8 cellular contexts compared by ENCODE assay signal in the genomic region with DNA sequence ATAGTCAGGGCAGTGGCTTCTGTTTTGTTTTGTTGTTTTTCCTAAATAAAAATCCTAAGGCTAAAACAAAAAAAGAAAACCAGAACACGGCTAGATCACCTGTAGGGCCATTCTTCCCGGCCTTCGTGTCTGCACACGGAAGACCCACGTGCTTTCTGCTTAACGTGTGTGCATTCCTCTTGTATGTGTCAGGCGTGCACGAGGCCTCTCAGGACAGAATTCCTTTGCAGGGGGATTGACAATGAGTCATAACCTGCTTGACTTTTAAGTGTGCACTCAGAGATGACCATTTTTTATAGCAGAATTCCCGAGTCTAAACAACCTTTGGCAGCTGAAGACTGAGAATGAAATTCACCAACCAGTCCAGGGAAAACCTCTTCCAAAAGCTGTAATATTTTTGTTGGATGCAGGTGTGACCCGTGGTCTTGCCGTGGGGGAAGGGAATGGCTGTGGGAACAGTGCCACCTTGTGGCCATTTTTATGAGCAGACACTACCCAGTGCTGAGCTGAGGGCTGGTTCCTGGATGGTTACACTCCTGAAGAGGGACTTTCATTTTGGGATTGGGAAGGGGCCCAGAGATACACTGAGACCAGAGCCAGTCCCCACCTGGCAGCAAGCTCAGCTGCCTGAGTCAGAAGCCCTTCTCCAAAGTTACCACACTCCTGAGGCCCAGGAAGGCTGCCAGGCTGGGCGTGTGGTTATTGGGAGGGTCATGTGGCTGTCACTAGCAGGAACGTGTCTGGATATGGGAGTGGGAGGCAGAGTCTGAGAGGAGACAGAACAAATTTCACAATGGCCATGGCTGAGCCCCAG. TPM values are rescaled to one million over a fixed set of nuclear protein-coding genes. Genes with fewer than 3 reads are reported as not detected.
DNase-seq lines count a peak whose midpoint lies in the region; ATAC-seq and TF ChIP-seq lines count a peak whose summit lies in the region.

No MANE protein-coding gene starts in this region.

- H3K36me3 ChIP-seq in lung (ENCODE audit: control insufficient read depth in 2 of 2, insufficient read depth in 2 of 2, low read length in 2 of 2), result no peaks in the 10 kb centered on the region

- H3K27ac ChIP-seq in dorsolateral prefrontal cortex (peak overlapping the region in 33 of 59 donors; percentile 2 to 76 (median 46)), lung (ENCODE audit: low read depth in 1 of 2, low read length in 1 of 2) (peak overlapping the region; percentile 57 to 85)

- H3K4me3 ChIP-seq in dorsolateral prefrontal cortex (peak overlapping the region in 27 of 59 donors; percentile 2 to 49 (median 20)), lung (no peak overlapping the region)

- H3K4me1 ChIP-seq in lung (ENCODE audit: control insufficient read depth in 2 of 2, insufficient read depth in 2 of 2, low read length in 2 of 2), result peaks cover 0 to 7% of the 10 kb centered on the region in 2 donors

- intact Hi-C loops in dorsolateral prefrontal cortex (cut with DNase I), result loop anchor here (1.0 to 5.0 kb wide), 5 partner anchors 72 to 245 kb away; a partner anchor contains a TSS

- DNase-seq in NCI-H2081 (lab: John Stamatoyannopoulos, UW) (peak; percentile 66 to 67), NCI-H2081 treated with DMSO at 0.1 percent for 48 hours (lab: John Stamatoyannopoulos, UW) (no peak), NCI-H345 treated with DMSO at 0.1 percent for 48 hours (lab: John Stamatoyannopoulos, UW; ENCODE audit: unreplicated experiment) (peak; percentile 68), dorsolateral prefrontal cortex (peak; percentile 58 to 87 (median 80)), lung (ENCODE audit: low spot score) (peak; percentile 90)
- DNase-seq in activated CD4-positive, alpha-beta T cell treated with anti-CD3 and anti-CD28 coated beads, Interleukin-2, amount 50 U/mL, for 24 hours (ENCODE audit: low read depth in 1 of 2, low spot score in 1 of 2), result peak; percentile 33 to 49
- peak; percentile 37 to 55 (median 50) for DNase-seq in stimulated activated CD4-positive, alpha-beta T cell treated with anti-CD3 and anti-CD28 coated beads, TNF-alpha, amount 100 ng/mL, for 24 hours (ENCODE audit: low read depth in 3 of 3)

- TF ChIP-seq CTCF in dorsolateral prefrontal cortex (IDR thresholded peaks at IDR 0.05 in 54 of 56, conservative IDR thresholded peaks at IDR 0.05 in 2 of 56; ENCODE audit: low read depth in 1 of 56, partially characterized antibody in 56 of 56) (peak; percentile 91 to 100 (median 96)), lung (IDR thresholded peaks at IDR 0.05; ENCODE audit: control extremely low read depth, extremely low read depth) (peak; percentile 87)

- ATAC-seq in HG02981 (IDR thresholded peaks at IDR 0.05; ENCODE audit: unreplicated experiment) (peak; percentile 80), lung (ENCODE audit: insufficient read depth, low FRiP score) (peak; percentile 68)

- 15 to 32% methylated on average over 13 of the region's 13 CpGs for WGBS in lung, 2 donors

- no peaks in the 10 kb centered on the region for H3K9me3 ChIP-seq in lung (ENCODE audit: control insufficient read depth in 2 of 2, insufficient read depth in 1 of 2, low read length in 1 of 2)

- H3K27me3 ChIP-seq in dorsolateral prefrontal cortex, result no peaks in the 10 kb centered on the region
- H3K27me3 ChIP-seq in lung (ENCODE audit: control insufficient read depth, insufficient read depth), result no peaks in the 10 kb centered on the region

RNA-seq across cellular contexts. Expression of a gene that starts 35.7 kb away (rescaled TPM):
- total RNA-seq in dorsolateral prefrontal cortex (1,000 to 10,000 TPM in 9 of 120 experiments, 100 to 1,000 TPM in 111; 391 to 1,132 (median 804) TPM), lung (100 to 1,000 TPM; 115 to 121 TPM)
- polyA plus RNA-seq in lung, result 10 to 100 TPM; 45.3 to 74.4 TPM
